Comparison of ENCODE assay signal across 1 cellular context in the genomic region with DNA sequence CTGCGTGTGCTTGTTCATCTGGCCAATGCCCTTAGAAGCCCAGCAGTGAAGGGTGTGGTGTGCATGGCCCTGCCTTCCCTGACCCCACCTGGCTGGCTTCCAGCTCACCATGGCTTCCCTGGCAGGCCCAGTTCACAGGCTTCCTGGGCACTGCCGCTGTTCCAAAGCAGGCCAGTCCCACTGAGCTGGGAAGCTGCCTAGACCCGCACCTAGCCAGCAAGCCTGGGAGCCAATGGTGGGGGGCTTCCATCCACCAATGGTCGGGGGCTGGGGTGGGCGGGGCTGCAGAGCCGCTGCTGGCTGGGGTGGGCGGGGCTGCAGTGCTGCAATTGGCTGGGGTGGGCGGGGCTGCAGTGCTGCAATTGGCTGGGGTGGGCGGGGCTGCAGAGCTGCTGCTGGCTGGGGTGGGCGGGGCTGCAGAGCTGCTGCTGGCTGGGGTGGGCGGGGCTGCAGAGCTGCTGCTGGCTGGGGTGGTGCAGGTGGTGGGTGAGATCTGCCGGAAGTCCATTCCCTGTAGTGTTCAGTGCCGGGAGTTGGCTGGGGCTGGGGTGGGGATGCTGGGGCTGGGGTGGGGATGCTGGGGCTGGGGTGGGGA.
TF ChIP-seq lines count a peak whose summit lies in the region.

No MANE protein-coding gene starts in this region.

TF ChIP-seq in HEK293, 187 proteins besides CTCF, POLR2A, EP300 and RAD21 (continues in another document):
- TF ChIP-seq, protein P1, sequence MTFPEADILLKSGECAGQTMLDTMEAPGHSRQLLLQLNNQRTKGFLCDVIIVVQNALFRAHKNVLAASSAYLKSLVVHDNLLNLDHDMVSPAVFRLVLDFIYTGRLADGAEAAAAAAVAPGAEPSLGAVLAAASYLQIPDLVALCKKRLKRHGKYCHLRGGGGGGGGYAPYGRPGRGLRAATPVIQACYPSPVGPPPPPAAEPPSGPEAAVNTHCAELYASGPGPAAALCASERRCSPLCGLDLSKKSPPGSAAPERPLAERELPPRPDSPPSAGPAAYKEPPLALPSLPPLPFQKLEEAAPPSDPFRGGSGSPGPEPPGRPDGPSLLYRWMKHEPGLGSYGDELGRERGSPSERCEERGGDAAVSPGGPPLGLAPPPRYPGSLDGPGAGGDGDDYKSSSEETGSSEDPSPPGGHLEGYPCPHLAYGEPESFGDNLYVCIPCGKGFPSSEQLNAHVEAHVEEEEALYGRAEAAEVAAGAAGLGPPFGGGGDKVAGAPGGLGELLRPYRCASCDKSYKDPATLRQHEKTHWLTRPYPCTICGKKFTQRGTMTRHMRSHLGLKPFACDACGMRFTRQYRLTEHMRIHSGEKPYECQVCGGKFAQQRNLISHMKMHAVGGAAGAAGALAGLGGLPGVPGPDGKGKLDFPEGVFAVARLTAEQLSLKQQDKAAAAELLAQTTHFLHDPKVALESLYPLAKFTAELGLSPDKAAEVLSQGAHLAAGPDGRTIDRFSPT (tag by site-specific recombination; IDR thresholded peaks at IDR 0.05) = no peak
- TF ChIP-seq, protein P2, sequence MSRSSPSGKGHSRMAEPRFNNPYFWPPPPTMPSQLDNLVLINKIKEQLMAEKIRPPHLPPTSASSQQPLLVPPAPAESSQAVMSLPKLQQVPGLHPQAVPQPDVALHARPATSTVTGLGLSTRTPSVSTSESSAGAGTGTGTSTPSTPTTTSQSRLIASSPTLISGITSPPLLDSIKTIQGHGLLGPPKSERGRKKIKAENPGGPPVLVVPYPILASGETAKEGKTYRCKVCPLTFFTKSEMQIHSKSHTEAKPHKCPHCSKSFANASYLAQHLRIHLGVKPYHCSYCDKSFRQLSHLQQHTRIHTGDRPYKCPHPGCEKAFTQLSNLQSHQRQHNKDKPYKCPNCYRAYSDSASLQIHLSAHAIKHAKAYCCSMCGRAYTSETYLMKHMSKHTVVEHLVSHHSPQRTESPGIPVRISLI (tag by site-specific recombination; IDR thresholded peaks at IDR 0.05) = no peak
- TF ChIP-seq ZNF202 (tag by site-specific recombination; IDR thresholded peaks at IDR 0.05; ENCODE audit: borderline replicate concordance) (no peak), ZNF426 (tag by site-specific recombination; IDR thresholded peaks at IDR 0.05) (no peak), ZIC2 (tag by site-specific recombination; IDR thresholded peaks at IDR 0.05) (peak; percentile 55; the same call in 1 of the 2 replicates), ZNF747 (tag by site-specific recombination; IDR thresholded peaks at IDR 0.05) (no peak), ZFP3 (tag by site-specific recombination; IDR thresholded peaks at IDR 0.05; ENCODE audit: low read depth) (no peak), ZNF449 (tag by site-specific recombination; IDR thresholded peaks at IDR 0.05) (0 out of 2 replicates have a peak, but pooled peaks have one; percentile 26), ZNF791 (tag by site-specific recombination; IDR thresholded peaks at IDR 0.05) (no peak), HOXD13 (CRISPR knock-in tag; IDR thresholded peaks at IDR 0.05; ENCODE audit: borderline replicate concordance) (no peak), ZNF335 (tag by site-specific recombination; conservative IDR thresholded peaks at IDR 0.05) (peak; percentile 74), ZNF16 (tag by site-specific recombination; IDR thresholded peaks at IDR 0.05; ENCODE audit: low read depth) (no peak), ZNF221 (tag by site-specific recombination; IDR thresholded peaks at IDR 0.05; ENCODE audit: borderline replicate concordance) (no peak), ZNF624 (tag by site-specific recombination; IDR thresholded peaks at IDR 0.05) (no peak), BCL11B (tag by site-specific recombination; IDR thresholded peaks at IDR 0.05; ENCODE audit: low read depth) (no peak), GLIS2 (tag by site-specific recombination; IDR thresholded peaks at IDR 0.05) (peak; percentile 29; the same call in 1 of the 2 replicates), ZBTB21 (tag by site-specific recombination; IDR thresholded peaks at IDR 0.05) (no peak), SP3 (tag by site-specific recombination; IDR thresholded peaks at IDR 0.05) (peak; percentile 35; the same call in 1 of the 2 replicates), ZNF416 (tag by site-specific recombination; IDR thresholded peaks at IDR 0.05) (no peak), ZNF394 (tag by site-specific recombination; IDR thresholded peaks at IDR 0.05; ENCODE audit: borderline replicate concordance) (no peak), ZNF544 (tag by site-specific recombination; IDR thresholded peaks at IDR 0.05) (no peak), ZNF76 (tag by site-specific recombination; IDR thresholded peaks at IDR 0.05; ENCODE audit: borderline replicate concordance, low read depth) (no peak), OVOL3 (tag by site-specific recombination; IDR thresholded peaks at IDR 0.05) (no peak), ZNF341 (tag by site-specific recombination; IDR thresholded peaks at IDR 0.05; ENCODE audit: low read depth) (peak; percentile 76), ZNF701 (tag by site-specific recombination; IDR thresholded peaks at IDR 0.05) (no peak)
- TF ChIP-seq, protein P3, sequence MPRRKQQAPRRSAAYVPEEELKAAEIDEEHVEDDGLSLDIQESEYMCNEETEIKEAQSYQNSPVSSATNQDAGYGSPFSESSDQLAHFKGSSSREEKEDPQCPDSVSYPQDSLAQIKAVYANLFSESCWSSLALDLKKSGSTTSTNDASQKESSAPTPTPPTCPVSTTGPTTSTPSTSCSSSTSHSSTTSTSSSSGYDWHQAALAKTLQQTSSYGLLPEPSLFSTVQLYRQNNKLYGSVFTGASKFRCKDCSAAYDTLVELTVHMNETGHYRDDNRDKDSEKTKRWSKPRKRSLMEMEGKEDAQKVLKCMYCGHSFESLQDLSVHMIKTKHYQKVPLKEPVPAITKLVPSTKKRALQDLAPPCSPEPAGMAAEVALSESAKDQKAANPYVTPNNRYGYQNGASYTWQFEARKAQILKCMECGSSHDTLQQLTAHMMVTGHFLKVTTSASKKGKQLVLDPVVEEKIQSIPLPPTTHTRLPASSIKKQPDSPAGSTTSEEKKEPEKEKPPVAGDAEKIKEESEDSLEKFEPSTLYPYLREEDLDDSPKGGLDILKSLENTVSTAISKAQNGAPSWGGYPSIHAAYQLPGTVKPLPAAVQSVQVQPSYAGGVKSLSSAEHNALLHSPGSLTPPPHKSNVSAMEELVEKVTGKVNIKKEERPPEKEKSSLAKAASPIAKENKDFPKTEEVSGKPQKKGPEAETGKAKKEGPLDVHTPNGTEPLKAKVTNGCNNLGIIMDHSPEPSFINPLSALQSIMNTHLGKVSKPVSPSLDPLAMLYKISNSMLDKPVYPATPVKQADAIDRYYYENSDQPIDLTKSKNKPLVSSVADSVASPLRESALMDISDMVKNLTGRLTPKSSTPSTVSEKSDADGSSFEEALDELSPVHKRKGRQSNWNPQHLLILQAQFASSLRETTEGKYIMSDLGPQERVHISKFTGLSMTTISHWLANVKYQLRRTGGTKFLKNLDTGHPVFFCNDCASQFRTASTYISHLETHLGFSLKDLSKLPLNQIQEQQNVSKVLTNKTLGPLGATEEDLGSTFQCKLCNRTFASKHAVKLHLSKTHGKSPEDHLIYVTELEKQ (tag by site-specific recombination; IDR thresholded peaks at IDR 0.05; ENCODE audit: borderline replicate concordance) = no peak
- TF ChIP-seq, protein P4, sequence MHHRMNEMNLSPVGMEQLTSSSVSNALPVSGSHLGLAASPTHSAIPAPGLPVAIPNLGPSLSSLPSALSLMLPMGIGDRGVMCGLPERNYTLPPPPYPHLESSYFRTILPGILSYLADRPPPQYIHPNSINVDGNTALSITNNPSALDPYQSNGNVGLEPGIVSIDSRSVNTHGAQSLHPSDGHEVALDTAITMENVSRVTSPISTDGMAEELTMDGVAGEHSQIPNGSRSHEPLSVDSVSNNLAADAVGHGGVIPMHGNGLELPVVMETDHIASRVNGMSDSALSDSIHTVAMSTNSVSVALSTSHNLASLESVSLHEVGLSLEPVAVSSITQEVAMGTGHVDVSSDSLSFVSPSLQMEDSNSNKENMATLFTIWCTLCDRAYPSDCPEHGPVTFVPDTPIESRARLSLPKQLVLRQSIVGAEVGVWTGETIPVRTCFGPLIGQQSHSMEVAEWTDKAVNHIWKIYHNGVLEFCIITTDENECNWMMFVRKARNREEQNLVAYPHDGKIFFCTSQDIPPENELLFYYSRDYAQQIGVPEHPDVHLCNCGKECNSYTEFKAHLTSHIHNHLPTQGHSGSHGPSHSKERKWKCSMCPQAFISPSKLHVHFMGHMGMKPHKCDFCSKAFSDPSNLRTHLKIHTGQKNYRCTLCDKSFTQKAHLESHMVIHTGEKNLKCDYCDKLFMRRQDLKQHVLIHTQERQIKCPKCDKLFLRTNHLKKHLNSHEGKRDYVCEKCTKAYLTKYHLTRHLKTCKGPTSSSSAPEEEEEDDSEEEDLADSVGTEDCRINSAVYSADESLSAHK (tag by site-specific recombination; IDR thresholded peaks at IDR 0.05) = no peak
- TF ChIP-seq, protein P5, sequence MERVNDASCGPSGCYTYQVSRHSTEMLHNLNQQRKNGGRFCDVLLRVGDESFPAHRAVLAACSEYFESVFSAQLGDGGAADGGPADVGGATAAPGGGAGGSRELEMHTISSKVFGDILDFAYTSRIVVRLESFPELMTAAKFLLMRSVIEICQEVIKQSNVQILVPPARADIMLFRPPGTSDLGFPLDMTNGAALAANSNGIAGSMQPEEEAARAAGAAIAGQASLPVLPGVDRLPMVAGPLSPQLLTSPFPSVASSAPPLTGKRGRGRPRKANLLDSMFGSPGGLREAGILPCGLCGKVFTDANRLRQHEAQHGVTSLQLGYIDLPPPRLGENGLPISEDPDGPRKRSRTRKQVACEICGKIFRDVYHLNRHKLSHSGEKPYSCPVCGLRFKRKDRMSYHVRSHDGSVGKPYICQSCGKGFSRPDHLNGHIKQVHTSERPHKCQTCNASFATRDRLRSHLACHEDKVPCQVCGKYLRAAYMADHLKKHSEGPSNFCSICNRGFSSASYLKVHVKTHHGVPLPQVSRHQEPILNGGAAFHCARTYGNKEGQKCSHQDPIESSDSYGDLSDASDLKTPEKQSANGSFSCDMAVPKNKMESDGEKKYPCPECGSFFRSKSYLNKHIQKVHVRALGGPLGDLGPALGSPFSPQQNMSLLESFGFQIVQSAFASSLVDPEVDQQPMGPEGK (tag by site-specific recombination; IDR thresholded peaks at IDR 0.05) = peak; percentile 67
- TF ChIP-seq, protein P6, sequence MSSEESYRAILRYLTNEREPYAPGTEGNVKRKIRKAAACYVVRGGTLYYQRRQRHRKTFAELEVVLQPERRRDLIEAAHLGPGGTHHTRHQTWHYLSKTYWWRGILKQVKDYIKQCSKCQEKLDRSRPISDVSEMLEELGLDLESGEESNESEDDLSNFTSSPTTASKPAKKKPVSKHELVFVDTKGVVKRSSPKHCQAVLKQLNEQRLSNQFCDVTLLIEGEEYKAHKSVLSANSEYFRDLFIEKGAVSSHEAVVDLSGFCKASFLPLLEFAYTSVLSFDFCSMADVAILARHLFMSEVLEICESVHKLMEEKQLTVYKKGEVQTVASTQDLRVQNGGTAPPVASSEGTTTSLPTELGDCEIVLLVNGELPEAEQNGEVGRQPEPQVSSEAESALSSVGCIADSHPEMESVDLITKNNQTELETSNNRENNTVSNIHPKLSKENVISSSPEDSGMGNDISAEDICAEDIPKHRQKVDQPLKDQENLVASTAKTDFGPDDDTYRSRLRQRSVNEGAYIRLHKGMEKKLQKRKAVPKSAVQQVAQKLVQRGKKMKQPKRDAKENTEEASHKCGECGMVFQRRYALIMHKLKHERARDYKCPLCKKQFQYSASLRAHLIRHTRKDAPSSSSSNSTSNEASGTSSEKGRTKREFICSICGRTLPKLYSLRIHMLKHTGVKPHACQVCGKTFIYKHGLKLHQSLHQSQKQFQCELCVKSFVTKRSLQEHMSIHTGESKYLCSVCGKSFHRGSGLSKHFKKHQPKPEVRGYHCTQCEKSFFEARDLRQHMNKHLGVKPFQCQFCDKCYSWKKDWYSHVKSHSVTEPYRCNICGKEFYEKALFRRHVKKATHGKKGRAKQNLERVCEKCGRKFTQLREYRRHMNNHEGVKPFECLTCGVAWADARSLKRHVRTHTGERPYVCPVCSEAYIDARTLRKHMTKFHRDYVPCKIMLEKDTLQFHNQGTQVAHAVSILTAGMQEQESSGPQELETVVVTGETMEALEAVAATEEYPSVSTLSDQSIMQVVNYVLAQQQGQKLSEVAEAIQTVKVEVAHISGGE (tag by site-specific recombination; conservative IDR thresholded peaks at IDR 0.05; ENCODE audit: low read depth) = no peak
- TF ChIP-seq, protein P7, sequence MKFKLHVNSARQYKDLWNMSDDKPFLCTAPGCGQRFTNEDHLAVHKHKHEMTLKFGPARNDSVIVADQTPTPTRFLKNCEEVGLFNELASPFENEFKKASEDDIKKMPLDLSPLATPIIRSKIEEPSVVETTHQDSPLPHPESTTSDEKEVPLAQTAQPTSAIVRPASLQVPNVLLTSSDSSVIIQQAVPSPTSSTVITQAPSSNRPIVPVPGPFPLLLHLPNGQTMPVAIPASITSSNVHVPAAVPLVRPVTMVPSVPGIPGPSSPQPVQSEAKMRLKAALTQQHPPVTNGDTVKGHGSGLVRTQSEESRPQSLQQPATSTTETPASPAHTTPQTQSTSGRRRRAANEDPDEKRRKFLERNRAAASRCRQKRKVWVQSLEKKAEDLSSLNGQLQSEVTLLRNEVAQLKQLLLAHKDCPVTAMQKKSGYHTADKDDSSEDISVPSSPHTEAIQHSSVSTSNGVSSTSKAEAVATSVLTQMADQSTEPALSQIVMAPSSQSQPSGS (tag by site-specific recombination; IDR thresholded peaks at IDR 0.05; ENCODE audit: low read depth) = no peak
- TF ChIP-seq, protein P8, sequence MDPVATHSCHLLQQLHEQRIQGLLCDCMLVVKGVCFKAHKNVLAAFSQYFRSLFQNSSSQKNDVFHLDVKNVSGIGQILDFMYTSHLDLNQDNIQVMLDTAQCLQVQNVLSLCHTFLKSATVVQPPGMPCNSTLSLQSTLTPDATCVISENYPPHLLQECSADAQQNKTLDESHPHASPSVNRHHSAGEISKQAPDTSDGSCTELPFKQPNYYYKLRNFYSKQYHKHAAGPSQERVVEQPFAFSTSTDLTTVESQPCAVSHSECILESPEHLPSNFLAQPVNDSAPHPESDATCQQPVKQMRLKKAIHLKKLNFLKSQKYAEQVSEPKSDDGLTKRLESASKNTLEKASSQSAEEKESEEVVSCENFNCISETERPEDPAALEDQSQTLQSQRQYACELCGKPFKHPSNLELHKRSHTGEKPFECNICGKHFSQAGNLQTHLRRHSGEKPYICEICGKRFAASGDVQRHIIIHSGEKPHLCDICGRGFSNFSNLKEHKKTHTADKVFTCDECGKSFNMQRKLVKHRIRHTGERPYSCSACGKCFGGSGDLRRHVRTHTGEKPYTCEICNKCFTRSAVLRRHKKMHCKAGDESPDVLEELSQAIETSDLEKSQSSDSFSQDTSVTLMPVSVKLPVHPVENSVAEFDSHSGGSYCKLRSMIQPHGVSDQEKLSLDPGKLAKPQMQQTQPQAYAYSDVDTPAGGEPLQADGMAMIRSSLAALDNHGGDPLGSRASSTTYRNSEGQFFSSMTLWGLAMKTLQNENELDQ (tag by site-specific recombination; IDR thresholded peaks at IDR 0.05; ENCODE audit: low read depth) = no peak
